25 cellular contexts compared by ENCODE assay signal in the genomic region with DNA sequence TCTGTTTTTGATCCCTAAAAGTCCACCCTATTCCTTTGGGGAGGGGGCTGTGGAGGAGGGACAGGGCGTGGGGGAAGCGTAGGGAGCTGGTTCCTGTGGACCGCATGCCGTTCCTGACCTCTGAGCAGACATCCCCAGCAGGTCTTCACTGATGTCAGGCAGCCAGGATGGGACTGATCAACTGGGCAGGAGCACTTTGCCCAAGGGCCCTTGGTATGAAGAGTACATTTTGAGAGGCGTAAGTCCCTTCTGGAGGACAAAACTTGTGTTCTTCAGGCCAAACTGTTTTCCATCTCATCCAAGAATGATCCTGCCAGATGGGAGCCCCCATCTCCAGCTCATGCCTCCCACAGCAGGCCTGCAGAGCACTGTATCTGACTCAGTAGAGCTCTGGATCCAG.
"Had no signal": no experiment of that assay in that cellular context is flagged by ENCODE, and none has a peak within 500 bp of the region (broad histone marks: within the 10 kb centered on the region; RNA-seq: fewer than 3 reads in every experiment).

No MANE protein-coding gene starts in this region.

- H3K4me3 Mint-ChIP-seq: memory B cell; naive B cell; natural killer cell treated with Interleukin-12 subunit alpha and Interleukin-12 subunit beta and Interleukin-15 and Interleukin-18, amount 100 ng/mL, for 72 hours; stimulated activated naive B cell treated with anti-CD40 and anti-IgM and Interleukin-4, amounts not matched to agents 10 μg/mL and 1 μg/mL and 100 μg/mL, for 72 hours had no signal

- H3K9me3 Mint-ChIP-seq: memory B cell; naive B cell; natural killer cell treated with Interleukin-12 subunit alpha and Interleukin-12 subunit beta and Interleukin-15 and Interleukin-18, amount 100 ng/mL, for 72 hours; stimulated activated naive B cell treated with anti-CD40 and anti-IgM and Interleukin-4, amounts not matched to agents 10 μg/mL and 1 μg/mL and 100 μg/mL, for 72 hours had no signal

- H3K27ac ChIP-seq: left ventricle myocardium inferior, neutrophil, ovary, skin epidermis, stomach, testis, thyroid gland, transverse colon, upper lobe of right lung had no signal

- H3K9me3 ChIP-seq: left ventricle myocardium inferior, neutrophil, ovary, stomach, testis, thyroid gland, transverse colon, upper lobe of right lung had no signal

- H3K27me3 ChIP-seq: neutrophil, ovary, stomach, testis, thyroid gland, transverse colon, upper lobe of right lung had no signal

- H3K4me3 ChIP-seq: left ventricle myocardium inferior, ovary, skin epidermis, stomach, testis, thyroid gland, transverse colon, upper lobe of right lung had no signal

- ATAC-seq: left colon; natural killer cell treated with Interleukin-12 subunit alpha and Interleukin-12 subunit beta and Interleukin-15 and Interleukin-18, amount 100 ng/mL, for 72 hours; right cardiac atrium; sciatic nerve; stimulated activated naive B cell treated with anti-CD40 and anti-IgM and Interleukin-4, amounts not matched to agents 10 μg/mL and 1 μg/mL and 100 μg/mL, for 72 hours; stimulated activated naive CD8-positive, alpha-beta T cell treated with anti-CD3 and anti-CD28 coated beads, Interleukin-15, Interleukin-2, amounts not matched to agents 100 U/mL and 50 U/mL, for 24 hours; upper lobe of right lung had no signal

- H3K27me3 Mint-ChIP-seq: progenitor cell of endocrine pancreas had no signal

- H3K36me3 ChIP-seq: left ventricle myocardium inferior, neutrophil, ovary, transverse colon, upper lobe of right lung had no signal

- DNase-seq: hippocampal formation; kidney; left colon; left ventricle myocardium inferior; naive B cell; occipital lobe; ovary; right cardiac atrium; stimulated activated CD4-positive, alpha-beta T cell treated with anti-CD3 and anti-CD28 coated beads, Interleukin-12 subunit alpha, Interleukin-12 subunit beta, amount 100 ng/mL, for 4 hours; stimulated activated CD4-positive, alpha-beta T cell treated with anti-CD3 and anti-CD28 coated beads, Interleukin-15, amount 100 ng/mL, for 24 hours; stimulated activated CD4-positive, alpha-beta T cell treated with anti-CD3 and anti-CD28 coated beads, Interleukin-2, amount 100 ng/mL, for 24 hours; stimulated activated CD4-positive, alpha-beta T cell treated with anti-CD3 and anti-CD28 coated beads, Interleukin-4, amount 100 ng/mL, for 1 hour; stimulated activated naive B cell treated with anti-CD40 and anti-IgM and Interleukin-4, amounts not matched to agents 10 μg/mL and 1 μg/mL and 100 μg/mL, for 72 hours; stimulated activated naive CD8-positive, alpha-beta T cell treated with anti-CD3 and anti-CD28 coated beads, Interleukin-15, Interleukin-2, amounts not matched to agents 100 U/mL and 50 U/mL, for 24 hours; stomach; testis; thyroid gland; transverse colon; upper lobe of right lung had no signal

- H3K36me3 Mint-ChIP-seq: memory B cell; naive B cell; natural killer cell treated with Interleukin-12 subunit alpha and Interleukin-12 subunit beta and Interleukin-15 and Interleukin-18, amount 100 ng/mL, for 72 hours; stimulated activated naive B cell treated with anti-CD40 and anti-IgM and Interleukin-4, amounts not matched to agents 10 μg/mL and 1 μg/mL and 100 μg/mL, for 72 hours had no signal

- H3K27ac Mint-ChIP-seq: memory B cell; naive B cell; natural killer cell treated with Interleukin-12 subunit alpha and Interleukin-12 subunit beta and Interleukin-15 and Interleukin-18, amount 100 ng/mL, for 72 hours; progenitor cell of endocrine pancreas; stimulated activated naive B cell treated with anti-CD40 and anti-IgM and Interleukin-4, amounts not matched to agents 10 μg/mL and 1 μg/mL and 100 μg/mL, for 72 hours had no signal

- H3K4me1 Mint-ChIP-seq: memory B cell; naive B cell; stimulated activated naive B cell treated with anti-CD40 and anti-IgM and Interleukin-4, amounts not matched to agents 10 μg/mL and 1 μg/mL and 100 μg/mL, for 72 hours had no signal

- H3K4me1 ChIP-seq: left ventricle myocardium inferior, stomach, testis, transverse colon, upper lobe of right lung had no signal
